ENCODE assay signal across 8 cellular contexts in genomic region chr19:15448778-15449619, GRCh38. TPM values are rescaled to one million over a fixed set of nuclear protein-coding genes. Genes with fewer than 3 reads are reported as not detected.
A peak's percentile ranks its signal among the peaks of the same experiment; 100 is the strongest.
DNase-seq lines count a peak whose midpoint lies in the region; ATAC-seq and TF ChIP-seq lines count a peak whose summit lies in the region.

No MANE protein-coding gene starts in this region.

- no peak for DNase-seq in activated naive CD4-positive, alpha-beta T cell treated with anti-CD3 and anti-CD28 coated beads for 36 hours
- no peak for DNase-seq in activated naive CD4-positive, alpha-beta T cell (lab: John Stamatoyannopoulos, UW)
- DNase-seq in Panc1 (ENCODE audit: low read depth, low spot score) (no peak), epithelial cell of proximal tubule (ENCODE audit: low read depth) (no peak), prostate gland (ENCODE audit: low spot score) (no peak), UCSD-AML1 (lab: John Stamatoyannopoulos, UW; ENCODE audit: unreplicated experiment) (no peak)

- no peak overlapping the region for H3K27ac ChIP-seq in Panc1 (ENCODE audit: low read length)
- peak overlapping the region; percentile 62 to 73 for H3K27ac ChIP-seq in prostate gland

- ATAC-seq in Panc1 (peak; percentile 50; the same call in 1 of the 2 replicates), GM21423 (IDR thresholded peaks at IDR 0.05; ENCODE audit: unreplicated experiment) (no peak), esophagus mucosa (no peak)

- CTCF ChIA-PET in activated naive CD4-positive, alpha-beta T cell treated with anti-CD3 and anti-CD28 coated beads for 36 hours (lab: Charles Lee): no interaction called here
- CTCF ChIA-PET in Panc1 (lab: Charles Lee): no interaction called here

- peak overlapping the region; percentile 47 to 54 for H3K4me3 ChIP-seq in Panc1 (ENCODE audit: low read depth in 2 of 2, low read length in 2 of 2)
- H3K4me3 ChIP-seq in epithelial cell of proximal tubule (ENCODE audit: low read depth, low read length): peak overlapping the region; percentile 71
- peak overlapping the region; percentile 59 to 65 for H3K4me3 ChIP-seq in prostate gland

- POLR2A ChIA-PET in Panc1 (lab: Charles Lee): no interaction called here

- H3K9me3 Mint-ChIP-seq in activated naive CD4-positive, alpha-beta T cell treated with anti-CD3 and anti-CD28 coated beads for 36 hours: no peaks in the 10 kb centered on the region

- intact Hi-C loops in activated naive CD4-positive, alpha-beta T cell treated with anti-CD3 and anti-CD28 coated beads for 36 hours (cut with micrococcal nuclease): no loop called here
- intact Hi-C loops in Panc1 (cut with micrococcal nuclease; ENCODE audit: unreplicated experiment) (no loop called here), prostate gland (cut with DNase I) (no loop called here)

- 3% methylated on average over 32 of the region's 43 CpGs for WGBS in prostate gland

- H3K9me3 ChIP-seq in Panc1 (ENCODE audit: control insufficient read depth, insufficient read depth, low read depth, low read length) (no peaks in the 10 kb centered on the region), prostate gland (no peaks in the 10 kb centered on the region)

- H3K4me1 ChIP-seq in Panc1 (ENCODE audit: control insufficient read depth, insufficient read depth, low read length) (no peaks in the 10 kb centered on the region; the same call in 1 of the 2 replicates), prostate gland (replicated peaks) (peaks cover 6% of the 10 kb centered on the region)

- H3K36me3 ChIP-seq in Panc1 (ENCODE audit: control insufficient read depth, insufficient read depth, low read length) (no peaks in the 10 kb centered on the region), prostate gland (no peaks in the 10 kb centered on the region)

- H3K27me3 ChIP-seq in Panc1 (ENCODE audit: control insufficient read depth, insufficient read depth, low read length) (no peaks in the 10 kb centered on the region), prostate gland (replicated peaks; ENCODE audit: insufficient read depth) (no peaks in the 10 kb centered on the region)

- H3K4me3 Mint-ChIP-seq in activated naive CD4-positive, alpha-beta T cell treated with anti-CD3 and anti-CD28 coated beads for 36 hours: peak overlapping the region; percentile 51

- H3K36me3 Mint-ChIP-seq in activated naive CD4-positive, alpha-beta T cell treated with anti-CD3 and anti-CD28 coated beads for 36 hours (ENCODE audit: low read depth): peaks cover 15% of the 10 kb centered on the region

- no peaks in the 10 kb centered on the region for H3K27me3 Mint-ChIP-seq in activated naive CD4-positive, alpha-beta T cell treated with anti-CD3 and anti-CD28 coated beads for 36 hours (ENCODE audit: low read depth)

- no peak for TF ChIP-seq CTCF in Panc1 (IDR thresholded peaks at IDR 0.05)
- no peak for TF ChIP-seq CTCF in epithelial cell of proximal tubule (conservative IDR thresholded peaks at IDR 0.05; ENCODE audit: low read depth, low read length)
- peak in 1 of 4 experiments; percentile 10 for TF ChIP-seq CTCF in prostate gland (IDR thresholded peaks at IDR 0.05)

- in situ Hi-C loops in Panc1 (cut with HindIII; ENCODE audit: low pct_unique_long_range_greater_than_20kb, low sequenced_read_pairs): no loop called here

- TF ChIP-seq POLR2A in prostate gland (IDR thresholded peaks at IDR 0.05): no peak

- H3K4me1 Mint-ChIP-seq in activated naive CD4-positive, alpha-beta T cell treated with anti-CD3 and anti-CD28 coated beads for 36 hours (ENCODE audit: low read depth): peaks cover 15% of the 10 kb centered on the region

- BruUV-seq in Panc1 (replicated peaks; lab: Mats Ljungman, UMichigan): no TSS peak

- H3K27ac Mint-ChIP-seq in activated naive CD4-positive, alpha-beta T cell treated with anti-CD3 and anti-CD28 coated beads for 36 hours: no peak overlapping the region

RNA-seq across cellular contexts. Expression of gene WIZ, which starts 0.8 kb away (rescaled TPM):
- total RNA-seq in activated naive CD4-positive, alpha-beta T cell treated with anti-CD3 and anti-CD28 coated beads for 36 hours: 10 to 100 TPM; 16.5 to 16.7 TPM
- total RNA-seq in Panc1 (2021; ENCODE audit: unreplicated experiment) (41.9 TPM), epithelial cell of proximal tubule (19.9 and 32.5 TPM in 2 replicates), prostate gland (10 to 100 TPM; 55.9 to 93.3 TPM), esophagus mucosa (19.4 TPM)
- polyA plus RNA-seq in Panc1 (2012; ENCODE audit: insufficient read length): 35.3 TPM

RNA-seq across cellular contexts. Expression of gene RASAL3, which starts 15.3 kb away (rescaled TPM):
- total RNA-seq in activated naive CD4-positive, alpha-beta T cell treated with anti-CD3 and anti-CD28 coated beads for 36 hours: 10 to 100 TPM; 63.2 to 66.2 TPM
- total RNA-seq in Panc1 (2021; ENCODE audit: unreplicated experiment): 0.10 TPM
- not detected for polyA plus RNA-seq in Panc1 (2012; ENCODE audit: insufficient read length)
- total RNA-seq in epithelial cell of proximal tubule: not detected in 2 replicates
- total RNA-seq in prostate gland: 1 to 10 TPM; 2.8 to 4.3 TPM
- total RNA-seq in esophagus mucosa: 1.8 TPM

RNA-seq across cellular contexts. Expression of gene AKAP8L, which starts 30.2 kb away (rescaled TPM):
- 100 to 1,000 TPM; 127 to 140 TPM for total RNA-seq in activated naive CD4-positive, alpha-beta T cell treated with anti-CD3 and anti-CD28 coated beads for 36 hours
- total RNA-seq in Panc1 (2021; ENCODE audit: unreplicated experiment): 65.5 TPM
- 63.6 TPM for polyA plus RNA-seq in Panc1 (2012; ENCODE audit: insufficient read length)
- total RNA-seq in epithelial cell of proximal tubule: 52.2 and 89.9 TPM in 2 replicates
- total RNA-seq in prostate gland: 100 to 1,000 TPM; 107 to 269 TPM
- 31.6 TPM for total RNA-seq in esophagus mucosa

RNA-seq across cellular contexts. Expression of gene PGLYRP2, which starts 30.3 kb away (rescaled TPM):
- under 1 TPM; 0.07 TPM for total RNA-seq in activated naive CD4-positive, alpha-beta T cell treated with anti-CD3 and anti-CD28 coated beads for 36 hours
- not detected for total RNA-seq in Panc1 (2021; ENCODE audit: unreplicated experiment)
- not detected for polyA plus RNA-seq in Panc1 (2012; ENCODE audit: insufficient read length)
- total RNA-seq in epithelial cell of proximal tubule: not detected in 2 replicates
- total RNA-seq in prostate gland: 10 to 100 TPM in 1 of 2 donors, 1 to 10 TPM in 1; 9.2 to 31.9 TPM
- total RNA-seq in esophagus mucosa: not detected

RNA-seq across cellular contexts. Expression of gene CYP4F22, which starts 59.3 kb away (rescaled TPM):
- under 1 TPM; 0.17 to 0.29 TPM for total RNA-seq in activated naive CD4-positive, alpha-beta T cell treated with anti-CD3 and anti-CD28 coated beads for 36 hours
- total RNA-seq in Panc1 (2021; ENCODE audit: unreplicated experiment): 0.21 TPM
- 0.18 TPM for polyA plus RNA-seq in Panc1 (2012; ENCODE audit: insufficient read length)
- total RNA-seq in epithelial cell of proximal tubule: not detected in 2 replicates
- 10 to 100 TPM; 28.9 to 48.1 TPM for total RNA-seq in prostate gland
- 10.2 TPM for total RNA-seq in esophagus mucosa

Comparison
In these comparisons a context has a peak if more than half of its experiments do, and no peak if none do; other contexts are left out.
1. RNA of gene RASAL3, which starts 15.3 kb away (total RNA-seq): 63.2 to 66.2 TPM in activated naive CD4-positive, alpha-beta T cell treated with anti-CD3 and anti-CD28 coated beads for 36 hours; 2.8 to 4.3 TPM in prostate gland, 1.8 TPM in esophagus mucosa (single experiment), 0.10 TPM in Panc1 (single experiment) and not detected in epithelial cell of proximal tubule; every median in the first group is over 10 times any median in the second.
2. Peak in every context shown above with its lines, with median percentiles within 50 percentile points of each other: H3K4me3 ChIP-seq.